ENCODE assay signal across 18 cellular contexts in genomic region chr9:81363916-81364480, GRCh38.
A peak's percentile ranks its signal among the peaks of the same experiment; 100 is the strongest.
DNase-seq lines count a peak whose midpoint lies in the region; ATAC-seq, FAIRE-seq and TF ChIP-seq lines count a peak whose summit lies in the region.
"Had no signal": no experiment of that assay in that cellular context is flagged by ENCODE, and none has a peak within 500 bp of the region (broad histone marks: within the 10 kb centered on the region; RNA-seq: fewer than 3 reads in every experiment).

No MANE protein-coding gene starts in this region.

- H3K4me3 Mint-ChIP-seq in HFFc6: no peak overlapping the region
- H3K4me3 Mint-ChIP-seq in astrocyte (ENCODE audit: unreplicated experiment): no peak overlapping the region

- no peak overlapping the region for H3K4me3 ChIP-seq in astrocyte (ENCODE audit: insufficient read depth, low read depth, low read length)
- H3K4me3 ChIP-seq: SJSA1 had no signal

- no peak for FAIRE-seq in astrocyte (lab: Jason Lieb, UNC)
- FAIRE-seq: HTR-8/SVneo had no signal

- H3K9me3 ChIP-seq in astrocyte (ENCODE audit: insufficient read depth, low read depth, low read length): no peaks in the 10 kb centered on the region

- H3K79me2 ChIP-seq in astrocyte (ENCODE audit: insufficient read depth, low read length): no peaks in the 10 kb centered on the region

- H3K4me2 ChIP-seq in astrocyte (ENCODE audit: low read length): no peak overlapping the region

- no peak for ATAC-seq in HG02610 (IDR thresholded peaks at IDR 0.05; ENCODE audit: unreplicated experiment)
- ATAC-seq in HG02840 (IDR thresholded peaks at IDR 0.05; ENCODE audit: low FRiP score, unreplicated experiment): no peak

- no peaks in the 10 kb centered on the region for H3K36me3 ChIP-seq in astrocyte (ENCODE audit: insufficient read depth, low read length)
- H3K36me3 ChIP-seq: SJSA1 had no signal

- no peaks in the 10 kb centered on the region for H4K20me1 ChIP-seq in astrocyte (ENCODE audit: insufficient read depth, low read length)

- H3K4me1 ChIP-seq in astrocyte (ENCODE audit: insufficient read depth, low read length): no peaks in the 10 kb centered on the region
- H3K4me1 ChIP-seq: SJSA1 had no signal

- no peak for TF ChIP-seq CTCF in HFFc6 (IDR thresholded peaks at IDR 0.05)
- TF ChIP-seq CTCF in astrocyte (IDR thresholded peaks at IDR 0.05; ENCODE audit: insufficient read depth, low read depth, low read length): no peak

- no peak overlapping the region for H3K27ac ChIP-seq in astrocyte (ENCODE audit: low read depth, low read length)
- H3K27ac ChIP-seq: SJSA1 had no signal

- peak; percentile 32 for DNase-seq in Daoy (ENCODE audit: low read depth)
- no peak for DNase-seq in HFFc6
- DNase-seq in astrocyte (ENCODE audit: low read depth): peak; percentile 61
- peak; percentile 9 for DNase-seq in iris pigment epithelial cell (ENCODE audit: low read depth)
- no peak for DNase-seq in occipital lobe (lab: John Stamatoyannopoulos, UW)
- DNase-seq in central memory CD4-positive, alpha-beta T cell: no peak
- DNase-seq: C1 segment of cervical spinal cord, DND-41, H7, NCI-H1092 treated with DMSO at 0.1 percent for 48 hours, NCI-H2227 treated with DMSO at 0.1 percent for 48 hours, NCI-H69, OCI-M1, SW 1271 had no signal

- H3K27ac Mint-ChIP-seq in HFFc6 (peak overlapping the region; percentile 63), astrocyte (ENCODE audit: unreplicated experiment) (peak overlapping the region; percentile 58)

- peaks cover 4% of the 10 kb centered on the region for H3K27me3 Mint-ChIP-seq in HFFc6 (ENCODE audit: insufficient read depth)
- H3K27me3 Mint-ChIP-seq in astrocyte (ENCODE audit: low read depth, unreplicated experiment): no peaks in the 10 kb centered on the region

- H3K27me3 ChIP-seq in astrocyte (ENCODE audit: insufficient read depth, low read length): no peaks in the 10 kb centered on the region
- H3K27me3 ChIP-seq: SJSA1 had no signal

- H3K4me1 Mint-ChIP-seq in HFFc6 (ENCODE audit: low read depth): peaks cover 17% of the 10 kb centered on the region
- H3K4me1 Mint-ChIP-seq in astrocyte (ENCODE audit: low read depth, unreplicated experiment): peaks cover 10% of the 10 kb centered on the region

- H3K9me3 Mint-ChIP-seq in HFFc6 (peaks cover 22% of the 10 kb centered on the region), astrocyte (ENCODE audit: unreplicated experiment) (peaks cover 18% of the 10 kb centered on the region)

- H3K9ac ChIP-seq in astrocyte (ENCODE audit: low read length): no peak overlapping the region

- peak overlapping the region; percentile 45 for H2AFZ ChIP-seq in astrocyte (ENCODE audit: low read depth, low read length)

- H3K36me3 Mint-ChIP-seq in HFFc6 (ENCODE audit: low read depth) (peaks cover 19% of the 10 kb centered on the region), astrocyte (ENCODE audit: low read depth, unreplicated experiment) (no peaks in the 10 kb centered on the region)

Comparison
In these comparisons a context has a peak if more than half of its experiments do, and no peak if none do; other contexts are left out.
1. DNase-seq: peak in Daoy (single experiment), astrocyte (single experiment) and iris pigment epithelial cell (single experiment); none in HFFc6 (single experiment), occipital lobe (single experiment) and central memory CD4-positive, alpha-beta T cell (single experiment).